In the genomic region with DNA sequence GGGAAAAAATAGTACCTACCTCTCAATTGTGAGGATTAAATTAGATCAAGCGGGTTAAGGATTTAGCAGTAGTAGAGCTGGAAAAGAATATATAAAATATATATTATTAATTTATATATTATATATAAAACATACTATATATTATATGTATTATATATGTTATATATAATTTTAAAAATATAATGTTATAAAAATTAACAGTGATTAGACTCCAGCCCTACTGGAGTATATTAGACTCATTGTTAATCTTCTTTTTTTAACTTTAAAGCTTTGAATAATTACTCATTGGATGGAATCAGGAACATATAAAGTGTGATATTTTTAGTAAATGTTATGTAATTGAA, we compare ENCODE assay signal across 9 cellular contexts. TPM values are rescaled to one million over a fixed set of nuclear protein-coding genes. Genes with fewer than 3 reads are reported as not detected.
DNase-seq lines count a peak whose midpoint lies in the region; ATAC-seq and TF ChIP-seq lines count a peak whose summit lies in the region.
"Had no signal": no experiment of that assay in that cellular context is flagged by ENCODE, and none has a peak within 500 bp of the region (broad histone marks: within the 10 kb centered on the region; RNA-seq: fewer than 3 reads in every experiment).

No MANE protein-coding gene starts in this region.

- H3K9me3 Mint-ChIP-seq in activated CD8-positive, alpha-beta memory T cell treated with anti-CD3 and anti-CD28 coated beads, Interleukin-2, amount 10 ng/mL, durations not matched to agents 7 days and 5 days (ENCODE audit: low read depth), result no peaks in the 10 kb centered on the region
- peaks cover 1% of the 10 kb centered on the region for H3K9me3 Mint-ChIP-seq in activated naive CD8-positive, alpha-beta T cell treated with anti-CD3 and anti-CD28 coated beads, Interleukin-2, amount 10 ng/mL, durations not matched to agents 7 days and 5 days

- peaks cover 3 to 55% of the 10 kb centered on the region in 2 donors for H3K4me1 ChIP-seq in left lung

- POLR2A ChIA-PET in activated naive CD8-positive, alpha-beta T cell treated with anti-CD3 and anti-CD28 coated beads, Interleukin-2, amount 10 ng/mL, durations not matched to agents 7 days and 5 days (lab: Charles Lee), result interaction anchor here (0.6 to 4.1 kb wide), 13 partner anchors 9 to 553 kb away, joined by 3 to 54 read pairs (median 6); partner anchors contain the start of gene EEF2

- H3K27ac Mint-ChIP-seq in activated CD8-positive, alpha-beta memory T cell treated with anti-CD3 and anti-CD28 coated beads, Interleukin-2, amount 10 ng/mL, durations not matched to agents 7 days and 5 days, result peak overlapping the region; percentile 100
- H3K27ac Mint-ChIP-seq in activated naive CD8-positive, alpha-beta T cell treated with anti-CD3 and anti-CD28 coated beads, Interleukin-2, amount 10 ng/mL, durations not matched to agents 7 days and 5 days, result peak overlapping the region; percentile 100

- H3K4me3 Mint-ChIP-seq in activated CD8-positive, alpha-beta memory T cell treated with anti-CD3 and anti-CD28 coated beads, Interleukin-2, amount 10 ng/mL, durations not matched to agents 7 days and 5 days, result peak overlapping the region; percentile 95
- H3K4me3 Mint-ChIP-seq in activated naive CD8-positive, alpha-beta T cell treated with anti-CD3 and anti-CD28 coated beads, Interleukin-2, amount 10 ng/mL, durations not matched to agents 7 days and 5 days, result peak overlapping the region; percentile 99

- peaks cover 6% of the 10 kb centered on the region for H3K36me3 Mint-ChIP-seq in activated CD8-positive, alpha-beta memory T cell treated with anti-CD3 and anti-CD28 coated beads, Interleukin-2, amount 10 ng/mL, durations not matched to agents 7 days and 5 days
- H3K36me3 Mint-ChIP-seq in activated naive CD8-positive, alpha-beta T cell treated with anti-CD3 and anti-CD28 coated beads, Interleukin-2, amount 10 ng/mL, durations not matched to agents 7 days and 5 days, result peaks cover 13% of the 10 kb centered on the region

- H3K4me3 ChIP-seq in left lung, result peak overlapping the region in 1 of 2 donors; percentile 59

- no peaks in the 10 kb centered on the region for H3K27me3 ChIP-seq in left lung

- CTCF ChIA-PET in activated CD8-positive, alpha-beta memory T cell treated with anti-CD3 and anti-CD28 coated beads, Interleukin-2, amount 10 ng/mL, durations not matched to agents 7 days and 5 days (lab: Charles Lee), result interaction anchor here (0.7 to 6.9 kb wide), 31 partner anchors 10 to 811 kb away, joined by 3 to 68 read pairs (median 4); partner anchors contain the start of genes DAPK3, EEF2, RAX2 and YJU2

- no peak for DNase-seq in activated CD8-positive, alpha-beta memory T cell treated with anti-CD3 and anti-CD28 coated beads, Interleukin-2, amount 10 ng/mL, durations not matched to agents 7 days and 5 days
- DNase-seq in activated CD8-positive, alpha-beta memory T cell treated with anti-CD3 and anti-CD28 coated beads for 24 hours, result no peak
- no peak for DNase-seq in activated naive CD8-positive, alpha-beta T cell treated with anti-CD3 and anti-CD28 coated beads, Interleukin-2, amount 10 ng/mL, durations not matched to agents 7 days and 5 days
- DNase-seq in left lung (no peak), NCI-H524 (lab: John Stamatoyannopoulos, UW) (no peak), NCI-H2227 treated with DMSO at 0.1 percent for 48 hours (lab: John Stamatoyannopoulos, UW) (no peak)
- no peak for DNase-seq in activated CD4-positive, CD25-positive, alpha-beta regulatory T cell (lab: John Stamatoyannopoulos, UW)

- peaks cover 0 to 49% of the 10 kb centered on the region in 2 donors for H3K36me3 ChIP-seq in left lung

- H3K27ac ChIP-seq in left lung, result peak overlapping the region; percentile 98 to 99
- H3K27ac ChIP-seq in temporal lobe (ENCODE audit: low read depth, low read length), result peak overlapping the region; percentile 89

- no peak for ATAC-seq in activated CD8-positive, alpha-beta memory T cell treated with anti-CD3 and anti-CD28 coated beads, Interleukin-2, amount 10 ng/mL, durations not matched to agents 7 days and 5 days
- ATAC-seq in activated naive CD8-positive, alpha-beta T cell treated with anti-CD3 and anti-CD28 coated beads, Interleukin-2, amount 10 ng/mL, durations not matched to agents 7 days and 5 days (ENCODE audit: low read depth), result no peak
- no peak for ATAC-seq in left lung

- no peak for TF ChIP-seq CTCF in left lung (IDR thresholded peaks at IDR 0.05)

- peaks cover 39% of the 10 kb centered on the region for H3K4me1 Mint-ChIP-seq in activated CD8-positive, alpha-beta memory T cell treated with anti-CD3 and anti-CD28 coated beads, Interleukin-2, amount 10 ng/mL, durations not matched to agents 7 days and 5 days
- H3K4me1 Mint-ChIP-seq in activated naive CD8-positive, alpha-beta T cell treated with anti-CD3 and anti-CD28 coated beads, Interleukin-2, amount 10 ng/mL, durations not matched to agents 7 days and 5 days, result peaks cover 22% of the 10 kb centered on the region

- intact Hi-C loops in left lung (cut with DNase I), result no loop called here

- peaks cover 3% of the 10 kb centered on the region for H3K27me3 Mint-ChIP-seq in activated CD8-positive, alpha-beta memory T cell treated with anti-CD3 and anti-CD28 coated beads, Interleukin-2, amount 10 ng/mL, durations not matched to agents 7 days and 5 days
- no peaks in the 10 kb centered on the region for H3K27me3 Mint-ChIP-seq in activated naive CD8-positive, alpha-beta T cell treated with anti-CD3 and anti-CD28 coated beads, Interleukin-2, amount 10 ng/mL, durations not matched to agents 7 days and 5 days

- no peaks in the 10 kb centered on the region for H3K9me3 ChIP-seq in left lung

RNA-seq across cellular contexts. Expression of gene MRPL54, which starts 0.4 kb away (rescaled TPM):
- 10 to 100 TPM; 74.0 to 89.8 TPM for total RNA-seq in activated CD8-positive, alpha-beta memory T cell treated with anti-CD3 and anti-CD28 coated beads, Interleukin-2, amount 10 ng/mL, durations not matched to agents 7 days and 5 days
- 10 to 100 TPM; 68.9 to 73.9 TPM for total RNA-seq in activated naive CD8-positive, alpha-beta T cell treated with anti-CD3 and anti-CD28 coated beads, Interleukin-2, amount 10 ng/mL, durations not matched to agents 7 days and 5 days
- total RNA-seq in left lung, result 10 to 100 TPM; 52.4 to 59.1 TPM
- 21.4 TPM for total RNA-seq in temporal lobe

RNA-seq across cellular contexts. Expression of gene APBA3, which starts 0.6 kb away (rescaled TPM):
- total RNA-seq in activated CD8-positive, alpha-beta memory T cell treated with anti-CD3 and anti-CD28 coated beads, Interleukin-2, amount 10 ng/mL, durations not matched to agents 7 days and 5 days, result 10 to 100 TPM; 50.3 to 65.5 TPM
- 10 to 100 TPM; 54.5 to 61.9 TPM for total RNA-seq in activated naive CD8-positive, alpha-beta T cell treated with anti-CD3 and anti-CD28 coated beads, Interleukin-2, amount 10 ng/mL, durations not matched to agents 7 days and 5 days
- total RNA-seq in left lung (10 to 100 TPM; 22.1 to 24.7 TPM), temporal lobe (12.3 TPM)

RNA-seq across cellular contexts. Expression of gene RAX2, which starts 9.9 kb away (rescaled TPM):
- not detected for total RNA-seq in activated CD8-positive, alpha-beta memory T cell treated with anti-CD3 and anti-CD28 coated beads, Interleukin-2, amount 10 ng/mL, durations not matched to agents 7 days and 5 days
- not detected for total RNA-seq in activated naive CD8-positive, alpha-beta T cell treated with anti-CD3 and anti-CD28 coated beads, Interleukin-2, amount 10 ng/mL, durations not matched to agents 7 days and 5 days
- total RNA-seq in left lung, result not detected
- not detected for total RNA-seq in temporal lobe
- total RNA-seq: subcutaneous adipose tissue had no signal

RNA-seq across cellular contexts. Expression of gene MATK, which starts 24.1 kb away (rescaled TPM):
- total RNA-seq in activated CD8-positive, alpha-beta memory T cell treated with anti-CD3 and anti-CD28 coated beads, Interleukin-2, amount 10 ng/mL, durations not matched to agents 7 days and 5 days, result 10 to 100 TPM; 26.8 to 30.8 TPM
- 10 to 100 TPM; 29.4 to 31.8 TPM for total RNA-seq in activated naive CD8-positive, alpha-beta T cell treated with anti-CD3 and anti-CD28 coated beads, Interleukin-2, amount 10 ng/mL, durations not matched to agents 7 days and 5 days
- total RNA-seq in left lung (1 to 10 TPM; 6.6 to 9.1 TPM), temporal lobe (16.0 TPM)

RNA-seq across cellular contexts. Expression of gene TJP3, which starts 53.9 kb away (rescaled TPM):
- 1 to 10 TPM; 1.0 to 1.3 TPM for total RNA-seq in activated CD8-positive, alpha-beta memory T cell treated with anti-CD3 and anti-CD28 coated beads, Interleukin-2, amount 10 ng/mL, durations not matched to agents 7 days and 5 days
- total RNA-seq in activated naive CD8-positive, alpha-beta T cell treated with anti-CD3 and anti-CD28 coated beads, Interleukin-2, amount 10 ng/mL, durations not matched to agents 7 days and 5 days, result 1 to 10 TPM; 5.2 to 7.6 TPM
- total RNA-seq in left lung (10 to 100 TPM; 33.8 to 36.2 TPM), temporal lobe (under 0.01 TPM)
